In genomic region chr12:93167841-93168492, GRCh38 we compare ENCODE assay signal across 8 cellular contexts.
A peak's percentile ranks its signal among the peaks of the same experiment; 100 is the strongest.
DNase-seq lines count a peak whose midpoint lies in the region; ATAC-seq and TF ChIP-seq lines count a peak whose summit lies in the region.

No MANE protein-coding gene starts in this region.

- H3K27ac ChIP-seq in suprapubic skin (no peak overlapping the region), SJCRH30 (no peak overlapping the region)

- no peak for TF ChIP-seq EP300 in suprapubic skin (IDR thresholded peaks at IDR 0.05)

- no peak for TF ChIP-seq POLR2A in suprapubic skin (IDR thresholded peaks at IDR 0.05)

- 15% methylated on average over 16 of the region's 16 CpGs for WGBS in suprapubic skin

- peaks cover 13% of the 10 kb centered on the region for H3K4me1 ChIP-seq in suprapubic skin
- no peaks in the 10 kb centered on the region for H3K4me1 ChIP-seq in SJCRH30

- H3K27me3 ChIP-seq in suprapubic skin (no peaks in the 10 kb centered on the region), SJCRH30 (no peaks in the 10 kb centered on the region)

- peak overlapping the region; percentile 10 for H3K4me3 ChIP-seq in GM12875 (ENCODE audit: low read depth, low read length)
- peak overlapping the region; percentile 26 to 48 for H3K4me3 ChIP-seq in cardiac fibroblast (replicated peaks in 1 of 2; ENCODE audit: low read depth in 2 of 2, low read length in 2 of 2)
- H3K4me3 ChIP-seq in suprapubic skin: peak overlapping the region; percentile 45
- no peak overlapping the region; the same call in 1 of the 2 replicates for H3K4me3 ChIP-seq in SJCRH30

- ATAC-seq in GM21529 (IDR thresholded peaks at IDR 0.05; ENCODE audit: unreplicated experiment): peak; percentile 65

- H3K9me3 ChIP-seq in suprapubic skin (no peaks in the 10 kb centered on the region), SJCRH30 (replicated peaks) (no peaks in the 10 kb centered on the region)

- H3K36me3 ChIP-seq in suprapubic skin: no peaks in the 10 kb centered on the region
- no peaks in the 10 kb centered on the region for H3K36me3 ChIP-seq in SJCRH30

- no peak for TF ChIP-seq CTCF in GM12875 (IDR thresholded peaks at IDR 0.05; ENCODE audit: borderline replicate concordance, insufficient read depth, low read depth, low read length)
- no peak for TF ChIP-seq CTCF in cardiac fibroblast (IDR thresholded peaks at IDR 0.05; ENCODE audit: low read depth, low read length)
- TF ChIP-seq CTCF in suprapubic skin (IDR thresholded peaks at IDR 0.05): no peak

- DNase-seq in Kasumi-1 (lab: John Stamatoyannopoulos, UW) (peak; percentile 26 to 44), cardiac fibroblast (ENCODE audit: low read depth in 2 of 2) (peak; percentile 25 to 54), lung microvascular endothelial cell (ENCODE audit: low read depth in 2 of 2) (peak; percentile 19 to 34), suprapubic skin (ENCODE audit: low spot score in 2 of 2) (no peak), dedifferentiated amniotic fluid mesenchymal stem cell (ENCODE audit: extremely low spot score) (no peak), SJCRH30 (no peak)

Comparison
In these comparisons a context has a peak if more than half of its experiments do, and no peak if none do; other contexts are left out.
1. DNase-seq: peak in Kasumi-1 (2 of 2), cardiac fibroblast (2 of 2) and lung microvascular endothelial cell (2 of 2); none in suprapubic skin (0 of 2), dedifferentiated amniotic fluid mesenchymal stem cell (single experiment) and SJCRH30 (0 of 2).